ENCODE assay signal across 1 cellular context in genomic region chr2:218398437-218399390, GRCh38.
TF ChIP-seq lines count a peak whose summit lies in the region.

No MANE protein-coding gene starts in this region.

TF ChIP-seq in HepG2, 621 proteins besides CTCF, POLR2A, EP300 and RAD21 (continued from another document and continues in another):
- TF ChIP-seq SIN3A (IDR thresholded peaks at IDR 0.05; ENCODE audit: borderline replicate concordance, low read depth, low read length) (no peak; the same call in 1 of the 2 replicates), ZNF138 (CRISPR knock-in tag; IDR thresholded peaks at IDR 0.05; ENCODE audit: low read depth) (peak; percentile 15), KLF9 (CRISPR knock-in tag; IDR thresholded peaks at IDR 0.05; ENCODE audit: low read depth) (0 out of 2 replicates have a peak, but pooled peaks have one; percentile 9), ZKSCAN1 (IDR thresholded peaks at IDR 0.05; ENCODE audit: low read length) (no peak), ZNF629 (CRISPR knock-in tag; conservative IDR thresholded peaks at IDR 0.05) (no peak), CENPT (CRISPR knock-in tag; IDR thresholded peaks at IDR 0.05; ENCODE audit: low read depth) (peak; percentile 81; the same call in 1 of the 2 replicates), HMG20A (CRISPR knock-in tag; IDR thresholded peaks at IDR 0.05; ENCODE audit: borderline replicate concordance) (no peak), SETDB1 (CRISPR knock-in tag; IDR thresholded peaks at IDR 0.05; ENCODE audit: borderline replicate concordance) (no peak), REL (CRISPR knock-in tag; conservative IDR thresholded peaks at IDR 0.05) (peak; percentile 53; the same call in 1 of the 2 replicates), MYNN (CRISPR knock-in tag; IDR thresholded peaks at IDR 0.05; ENCODE audit: low read depth) (no peak), MTA1 (CRISPR knock-in tag; IDR thresholded peaks at IDR 0.05; ENCODE audit: borderline replicate concordance) (no peak; the same call in 1 of the 2 replicates), CEBPG (CRISPR knock-in tag; IDR thresholded peaks at IDR 0.05) (no peak), FLYWCH1 (CRISPR knock-in tag; IDR thresholded peaks at IDR 0.05) (no peak), CHD4 (IDR thresholded peaks at IDR 0.05; ENCODE audit: borderline replicate concordance, low read length) (no peak), THAP8 (CRISPR knock-in tag; IDR thresholded peaks at IDR 0.05; ENCODE audit: borderline replicate concordance) (0 out of 2 replicates have a peak, but pooled peaks have one; percentile 12), KDM5B (CRISPR knock-in tag; IDR thresholded peaks at IDR 0.05; ENCODE audit: borderline replicate concordance) (peak; percentile 84; the same call in 1 of the 2 replicates), MAZ (IDR thresholded peaks at IDR 0.05; ENCODE audit: borderline replicate concordance, low read depth, low read length) (peak; percentile 86), MAZ (CRISPR knock-in tag; IDR thresholded peaks at IDR 0.05; ENCODE audit: low read depth) (peak; percentile 68; the same call in 1 of the 2 replicates), SMAD1 (CRISPR knock-in tag; IDR thresholded peaks at IDR 0.05; ENCODE audit: borderline replicate concordance, low read depth) (no peak), ZNF841 (CRISPR knock-in tag; IDR thresholded peaks at IDR 0.05; ENCODE audit: borderline replicate concordance) (peak; percentile 90; the same call in 1 of the 2 replicates), NAIF1 (CRISPR knock-in tag; IDR thresholded peaks at IDR 0.05; ENCODE audit: borderline replicate concordance) (0 out of 2 replicates have a peak, but pooled peaks have one; percentile 57), ZNF235 (CRISPR knock-in tag; IDR thresholded peaks at IDR 0.05; ENCODE audit: borderline replicate concordance) (no peak; the same call in 1 of the 2 replicates), SMAD3 (CRISPR knock-in tag; IDR thresholded peaks at IDR 0.05) (0 out of 2 replicates have a peak, but pooled peaks have one; percentile 15), WIZ (CRISPR knock-in tag; IDR thresholded peaks at IDR 0.05) (no peak; the same call in 1 of the 2 replicates), ARID5B (CRISPR knock-in tag; IDR thresholded peaks at IDR 0.05) (no peak), CENPX (CRISPR knock-in tag; IDR thresholded peaks at IDR 0.05) (0 out of 2 replicates have a peak, but pooled peaks have one; percentile 33), NR2F6 (IDR thresholded peaks at IDR 0.05) (no peak), NR2F6 (CRISPR knock-in tag; IDR thresholded peaks at IDR 0.05) (no peak), ZFY (CRISPR knock-in tag; IDR thresholded peaks at IDR 0.05) (peak; percentile 39), KAT7 (CRISPR knock-in tag; IDR thresholded peaks at IDR 0.05; ENCODE audit: borderline replicate concordance) (no peak), ARID4A (CRISPR knock-in tag; IDR thresholded peaks at IDR 0.05; ENCODE audit: borderline replicate concordance) (peak; percentile 52; the same call in 1 of the 2 replicates), DNMT1 (CRISPR knock-in tag; IDR thresholded peaks at IDR 0.05) (no peak)
- TF ChIP-seq, protein P1, sequence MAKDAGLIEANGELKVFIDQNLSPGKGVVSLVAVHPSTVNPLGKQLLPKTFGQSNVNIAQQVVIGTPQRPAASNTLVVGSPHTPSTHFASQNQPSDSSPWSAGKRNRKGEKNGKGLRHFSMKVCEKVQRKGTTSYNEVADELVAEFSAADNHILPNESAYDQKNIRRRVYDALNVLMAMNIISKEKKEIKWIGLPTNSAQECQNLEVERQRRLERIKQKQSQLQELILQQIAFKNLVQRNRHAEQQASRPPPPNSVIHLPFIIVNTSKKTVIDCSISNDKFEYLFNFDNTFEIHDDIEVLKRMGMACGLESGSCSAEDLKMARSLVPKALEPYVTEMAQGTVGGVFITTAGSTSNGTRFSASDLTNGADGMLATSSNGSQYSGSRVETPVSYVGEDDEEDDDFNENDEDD (CRISPR knock-in tag; IDR thresholded peaks at IDR 0.05; ENCODE audit: borderline replicate concordance) = 0 out of 2 replicates have a peak, but pooled peaks have one; percentile 9
- TF ChIP-seq, protein P2, sequence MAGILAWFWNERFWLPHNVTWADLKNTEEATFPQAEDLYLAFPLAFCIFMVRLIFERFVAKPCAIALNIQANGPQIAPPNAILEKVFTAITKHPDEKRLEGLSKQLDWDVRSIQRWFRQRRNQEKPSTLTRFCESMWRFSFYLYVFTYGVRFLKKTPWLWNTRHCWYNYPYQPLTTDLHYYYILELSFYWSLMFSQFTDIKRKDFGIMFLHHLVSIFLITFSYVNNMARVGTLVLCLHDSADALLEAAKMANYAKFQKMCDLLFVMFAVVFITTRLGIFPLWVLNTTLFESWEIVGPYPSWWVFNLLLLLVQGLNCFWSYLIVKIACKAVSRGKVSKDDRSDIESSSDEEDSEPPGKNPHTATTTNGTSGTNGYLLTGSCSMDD (CRISPR knock-in tag; IDR thresholded peaks at IDR 0.05) = no peak
- TF ChIP-seq, protein P3, sequence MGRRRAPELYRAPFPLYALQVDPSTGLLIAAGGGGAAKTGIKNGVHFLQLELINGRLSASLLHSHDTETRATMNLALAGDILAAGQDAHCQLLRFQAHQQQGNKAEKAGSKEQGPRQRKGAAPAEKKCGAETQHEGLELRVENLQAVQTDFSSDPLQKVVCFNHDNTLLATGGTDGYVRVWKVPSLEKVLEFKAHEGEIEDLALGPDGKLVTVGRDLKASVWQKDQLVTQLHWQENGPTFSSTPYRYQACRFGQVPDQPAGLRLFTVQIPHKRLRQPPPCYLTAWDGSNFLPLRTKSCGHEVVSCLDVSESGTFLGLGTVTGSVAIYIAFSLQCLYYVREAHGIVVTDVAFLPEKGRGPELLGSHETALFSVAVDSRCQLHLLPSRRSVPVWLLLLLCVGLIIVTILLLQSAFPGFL (CRISPR knock-in tag; IDR thresholded peaks at IDR 0.05) = no peak
- TF ChIP-seq, protein P4, sequence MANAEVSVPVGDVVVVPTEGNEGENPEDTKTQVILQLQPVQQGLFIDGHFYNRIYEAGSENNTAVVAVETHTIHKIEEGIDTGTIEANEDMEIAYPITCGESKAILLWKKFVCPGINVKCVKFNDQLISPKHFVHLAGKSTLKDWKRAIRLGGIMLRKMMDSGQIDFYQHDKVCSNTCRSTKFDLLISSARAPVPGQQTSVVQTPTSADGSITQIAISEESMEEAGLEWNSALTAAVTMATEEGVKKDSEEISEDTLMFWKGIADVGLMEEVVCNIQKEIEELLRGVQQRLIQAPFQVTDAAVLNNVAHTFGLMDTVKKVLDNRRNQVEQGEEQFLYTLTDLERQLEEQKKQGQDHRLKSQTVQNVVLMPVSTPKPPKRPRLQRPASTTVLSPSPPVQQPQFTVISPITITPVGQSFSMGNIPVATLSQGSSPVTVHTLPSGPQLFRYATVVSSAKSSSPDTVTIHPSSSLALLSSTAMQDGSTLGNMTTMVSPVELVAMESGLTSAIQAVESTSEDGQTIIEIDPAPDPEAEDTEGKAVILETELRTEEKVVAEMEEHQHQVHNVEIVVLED (CRISPR knock-in tag; IDR thresholded peaks at IDR 0.05; ENCODE audit: borderline replicate concordance) = no peak
- TF ChIP-seq, protein P5, sequence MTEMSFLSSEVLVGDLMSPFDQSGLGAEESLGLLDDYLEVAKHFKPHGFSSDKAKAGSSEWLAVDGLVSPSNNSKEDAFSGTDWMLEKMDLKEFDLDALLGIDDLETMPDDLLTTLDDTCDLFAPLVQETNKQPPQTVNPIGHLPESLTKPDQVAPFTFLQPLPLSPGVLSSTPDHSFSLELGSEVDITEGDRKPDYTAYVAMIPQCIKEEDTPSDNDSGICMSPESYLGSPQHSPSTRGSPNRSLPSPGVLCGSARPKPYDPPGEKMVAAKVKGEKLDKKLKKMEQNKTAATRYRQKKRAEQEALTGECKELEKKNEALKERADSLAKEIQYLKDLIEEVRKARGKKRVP (CRISPR knock-in tag; IDR thresholded peaks at IDR 0.05) = no peak
- TF ChIP-seq, protein P6, sequence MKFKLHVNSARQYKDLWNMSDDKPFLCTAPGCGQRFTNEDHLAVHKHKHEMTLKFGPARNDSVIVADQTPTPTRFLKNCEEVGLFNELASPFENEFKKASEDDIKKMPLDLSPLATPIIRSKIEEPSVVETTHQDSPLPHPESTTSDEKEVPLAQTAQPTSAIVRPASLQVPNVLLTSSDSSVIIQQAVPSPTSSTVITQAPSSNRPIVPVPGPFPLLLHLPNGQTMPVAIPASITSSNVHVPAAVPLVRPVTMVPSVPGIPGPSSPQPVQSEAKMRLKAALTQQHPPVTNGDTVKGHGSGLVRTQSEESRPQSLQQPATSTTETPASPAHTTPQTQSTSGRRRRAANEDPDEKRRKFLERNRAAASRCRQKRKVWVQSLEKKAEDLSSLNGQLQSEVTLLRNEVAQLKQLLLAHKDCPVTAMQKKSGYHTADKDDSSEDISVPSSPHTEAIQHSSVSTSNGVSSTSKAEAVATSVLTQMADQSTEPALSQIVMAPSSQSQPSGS (CRISPR knock-in tag; IDR thresholded peaks at IDR 0.05) = no peak
- TF ChIP-seq, protein P7, sequence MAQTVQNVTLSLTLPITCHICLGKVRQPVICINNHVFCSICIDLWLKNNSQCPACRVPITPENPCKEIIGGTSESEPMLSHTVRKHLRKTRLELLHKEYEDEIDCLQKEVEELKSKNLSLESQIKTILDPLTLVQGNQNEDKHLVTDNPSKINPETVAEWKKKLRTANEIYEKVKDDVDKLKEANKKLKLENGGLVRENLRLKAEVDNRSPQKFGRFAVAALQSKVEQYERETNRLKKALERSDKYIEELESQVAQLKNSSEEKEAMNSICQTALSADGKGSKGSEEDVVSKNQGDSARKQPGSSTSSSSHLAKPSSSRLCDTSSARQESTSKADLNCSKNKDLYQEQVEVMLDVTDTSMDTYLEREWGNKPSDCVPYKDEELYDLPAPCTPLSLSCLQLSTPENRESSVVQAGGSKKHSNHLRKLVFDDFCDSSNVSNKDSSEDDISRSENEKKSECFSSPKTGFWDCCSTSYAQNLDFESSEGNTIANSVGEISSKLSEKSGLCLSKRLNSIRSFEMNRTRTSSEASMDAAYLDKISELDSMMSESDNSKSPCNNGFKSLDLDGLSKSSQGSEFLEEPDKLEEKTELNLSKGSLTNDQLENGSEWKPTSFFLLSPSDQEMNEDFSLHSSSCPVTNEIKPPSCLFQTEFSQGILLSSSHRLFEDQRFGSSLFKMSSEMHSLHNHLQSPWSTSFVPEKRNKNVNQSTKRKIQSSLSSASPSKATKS (CRISPR knock-in tag; IDR thresholded peaks at IDR 0.05) = no peak; the same call in 1 of the 2 replicates
